ENCODE assay signal across 24 cellular contexts in the genomic region with DNA sequence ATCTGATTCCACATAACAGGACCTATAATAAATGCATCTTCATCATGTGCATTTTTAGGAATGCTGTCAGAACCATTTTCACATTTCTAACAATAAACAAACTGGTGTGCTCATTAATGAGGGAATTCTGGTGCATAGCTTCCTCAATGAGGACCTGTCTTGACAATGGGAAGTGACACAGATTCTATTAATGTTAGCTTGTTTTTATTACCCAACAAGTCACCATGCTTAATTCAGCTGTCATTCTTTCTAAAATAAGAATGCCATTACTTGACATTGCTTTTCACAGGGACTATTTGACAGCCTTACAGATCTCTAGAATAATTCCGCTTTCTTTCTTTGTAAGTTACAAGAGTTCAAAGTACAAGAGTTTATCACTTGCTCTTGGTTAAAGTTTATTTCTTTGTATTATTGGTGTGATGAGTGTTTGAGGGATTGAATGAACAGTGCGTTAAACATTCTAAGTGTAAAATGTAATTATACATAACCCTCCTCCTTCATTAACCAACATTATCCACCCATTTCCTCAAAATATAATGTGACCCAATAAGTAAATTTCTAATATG.
DNase-seq lines count a peak whose midpoint lies in the region; ATAC-seq, FAIRE-seq and TF ChIP-seq lines count a peak whose summit lies in the region.
"Had no signal": no experiment of that assay in that cellular context is flagged by ENCODE, and none has a peak within 500 bp of the region (broad histone marks: within the 10 kb centered on the region; RNA-seq: fewer than 3 reads in every experiment).

No MANE protein-coding gene starts in this region.

- CTCF ChIA-PET in GM10248 (lab: Yijun Ruan, JAX), result no interaction called here

- DNase-seq in stimulated activated naive CD8-positive, alpha-beta T cell treated with anti-CD3 and anti-CD28 coated beads, Interleukin-15, Interleukin-2, amounts not matched to agents 100 U/mL and 50 U/mL, for 24 hours, result no peak
- DNase-seq in left colon, result no peak
- no peak for DNase-seq in mucosa of descending colon
- peak; percentile 68 for DNase-seq in small intestine
- DNase-seq in HFFc6, result no peak
- DNase-seq in 8988T, result no peak
- no peak for DNase-seq in GM10248 (ENCODE audit: extremely low spot score)
- DNase-seq: CD8-positive, alpha-beta memory T cell; DMS153; GM23248; H7; MM.1S; NCI-H1694; NCI-H2029 treated with DMSO at 0.1 percent for 48 hours; NCI-H446 treated with DMSO at 0.1 percent for 48 hours; NCI-H526; Right ventricle myocardium superior; RPMI8226 had no signal

- POLR2A ChIA-PET in GM10248 (lab: Yijun Ruan, JAX), result no interaction called here

- no peak overlapping the region for H3K27ac ChIP-seq in small intestine (ENCODE audit: low read depth in 1 of 2, low read length in 1 of 2)
- H3K27ac ChIP-seq: BLaER1 treated with 17β-estradiol and CSF1 and Interleukin-3, amounts not matched to agents 10 nM and 100 nM; GM23248; KMS-11; SJSA1 had no signal

- no peak overlapping the region for H3K4me3 ChIP-seq in mucosa of descending colon
- H3K4me3 ChIP-seq in small intestine (ENCODE audit: low read depth in 1 of 2, low read length in 2 of 2), result no peak overlapping the region
- H3K4me3 ChIP-seq: BLaER1 treated with 17β-estradiol and CSF1 and Interleukin-3, amounts not matched to agents 10 nM and 100 nM; GM12878; GM23248; SJSA1 had no signal

- no peaks in the 10 kb centered on the region for H3K27me3 Mint-ChIP-seq in stimulated activated naive CD8-positive, alpha-beta T cell treated with anti-CD3 and anti-CD28 coated beads, Interleukin-15, Interleukin-2, amounts not matched to agents 100 ng/mL and 50 ng/mL, for 24 hours
- H3K27me3 Mint-ChIP-seq in HFFc6 (ENCODE audit: insufficient read depth), result no peaks in the 10 kb centered on the region; the same call in 1 of the 2 replicates
- H3K27me3 Mint-ChIP-seq: CD8-positive, alpha-beta memory T cell; IgD-negative memory B cell had no signal

- peaks cover 68% of the 10 kb centered on the region for H3K4me1 Mint-ChIP-seq in stimulated activated naive CD8-positive, alpha-beta T cell treated with anti-CD3 and anti-CD28 coated beads, Interleukin-15, Interleukin-2, amounts not matched to agents 100 ng/mL and 50 ng/mL, for 24 hours (ENCODE audit: low read depth)
- peaks cover 44% of the 10 kb centered on the region for H3K4me1 Mint-ChIP-seq in HFFc6 (ENCODE audit: low read depth)
- H3K4me1 Mint-ChIP-seq: IgD-negative memory B cell had no signal

- no peaks in the 10 kb centered on the region for H3K27me3 ChIP-seq in small intestine (ENCODE audit: control insufficient read depth in 2 of 2, insufficient read depth in 2 of 2, low read length in 2 of 2)
- H3K27me3 ChIP-seq: BLaER1 treated with 17β-estradiol and CSF1 and Interleukin-3, amounts not matched to agents 10 nM and 100 nM; SJSA1 had no signal

- no peak for ATAC-seq in stimulated activated naive CD8-positive, alpha-beta T cell treated with anti-CD3 and anti-CD28 coated beads, Interleukin-15, Interleukin-2, amounts not matched to agents 100 U/mL and 50 U/mL, for 24 hours
- ATAC-seq in left colon, result peak; percentile 95
- ATAC-seq in mucosa of descending colon, result peak; percentile 73
- ATAC-seq: GM12878 had no signal

- no peaks in the 10 kb centered on the region for H3K9me3 ChIP-seq in mucosa of descending colon
- no peaks in the 10 kb centered on the region for H3K9me3 ChIP-seq in small intestine (ENCODE audit: control insufficient read depth, low read depth)
- H3K9me3 ChIP-seq: BLaER1 treated with 17β-estradiol and CSF1 and Interleukin-3, amounts not matched to agents 10 nM and 100 nM; SJSA1 had no signal

- intact Hi-C loops in left colon (cut with DNase I, micrococcal nuclease) (no loop called here), mucosa of descending colon (cut with DNase I, micrococcal nuclease) (no loop called here)

- peaks cover 3% of the 10 kb centered on the region for H3K9me3 Mint-ChIP-seq in stimulated activated naive CD8-positive, alpha-beta T cell treated with anti-CD3 and anti-CD28 coated beads, Interleukin-15, Interleukin-2, amounts not matched to agents 100 ng/mL and 50 ng/mL, for 24 hours
- no peaks in the 10 kb centered on the region for H3K9me3 Mint-ChIP-seq in HFFc6
- H3K9me3 Mint-ChIP-seq: CD8-positive, alpha-beta memory T cell; IgD-negative memory B cell had no signal

- H3K4me3 Mint-ChIP-seq in stimulated activated naive CD8-positive, alpha-beta T cell treated with anti-CD3 and anti-CD28 coated beads, Interleukin-15, Interleukin-2, amounts not matched to agents 100 ng/mL and 50 ng/mL, for 24 hours, result no peak overlapping the region
- H3K4me3 Mint-ChIP-seq in HFFc6, result no peak overlapping the region
- H3K4me3 Mint-ChIP-seq: IgD-negative memory B cell had no signal

- 15 to 65% (median 42%) methylated on average over 2 of the region's 2 CpGs for WGBS in small intestine, 3 donors

- H3K36me3 ChIP-seq in mucosa of descending colon (ENCODE audit: low read depth) (no peaks in the 10 kb centered on the region), small intestine (ENCODE audit: control insufficient read depth in 2 of 2, insufficient read depth in 2 of 2, low read length in 2 of 2) (no peaks in the 10 kb centered on the region)
- H3K36me3 ChIP-seq: BLaER1 treated with 17β-estradiol and CSF1 and Interleukin-3, amounts not matched to agents 10 nM and 100 nM; SJSA1 had no signal

- TF ChIP-seq CTCF in mucosa of descending colon (IDR thresholded peaks at IDR 0.05) (no peak), HFFc6 (IDR thresholded peaks at IDR 0.05) (no peak), GM10248 (IDR thresholded peaks at IDR 0.05; ENCODE audit: control extremely low read depth, extremely low read depth, low read depth, missing control alignments) (no peak)

- no peak for FAIRE-seq in small intestine (lab: Jason Lieb, UNC)
- FAIRE-seq: GM12878 had no signal

- H3K27ac Mint-ChIP-seq in stimulated activated naive CD8-positive, alpha-beta T cell treated with anti-CD3 and anti-CD28 coated beads, Interleukin-15, Interleukin-2, amounts not matched to agents 100 ng/mL and 50 ng/mL, for 24 hours, result peak overlapping the region; percentile 8
- no peak overlapping the region for H3K27ac Mint-ChIP-seq in HFFc6
- H3K27ac Mint-ChIP-seq: CD8-positive, alpha-beta memory T cell; IgD-negative memory B cell had no signal

- H3K36me3 Mint-ChIP-seq in stimulated activated naive CD8-positive, alpha-beta T cell treated with anti-CD3 and anti-CD28 coated beads, Interleukin-15, Interleukin-2, amounts not matched to agents 100 ng/mL and 50 ng/mL, for 24 hours (ENCODE audit: low read depth), result peaks cover 9% of the 10 kb centered on the region
- H3K36me3 Mint-ChIP-seq in HFFc6 (ENCODE audit: low read depth), result 0 out of 2 replicates have a peak, but pooled peaks cover 2% of the 10 kb centered on the region
- H3K36me3 Mint-ChIP-seq: IgD-negative memory B cell had no signal

- H3K4me1 ChIP-seq in mucosa of descending colon (ENCODE audit: low read depth) (no peaks in the 10 kb centered on the region), small intestine (ENCODE audit: control insufficient read depth in 2 of 2, insufficient read depth in 1 of 2, low read depth in 1 of 2, low read length in 1 of 2) (peaks cover 0 to 2% of the 10 kb centered on the region in 2 donors)
